In the genomic region with DNA sequence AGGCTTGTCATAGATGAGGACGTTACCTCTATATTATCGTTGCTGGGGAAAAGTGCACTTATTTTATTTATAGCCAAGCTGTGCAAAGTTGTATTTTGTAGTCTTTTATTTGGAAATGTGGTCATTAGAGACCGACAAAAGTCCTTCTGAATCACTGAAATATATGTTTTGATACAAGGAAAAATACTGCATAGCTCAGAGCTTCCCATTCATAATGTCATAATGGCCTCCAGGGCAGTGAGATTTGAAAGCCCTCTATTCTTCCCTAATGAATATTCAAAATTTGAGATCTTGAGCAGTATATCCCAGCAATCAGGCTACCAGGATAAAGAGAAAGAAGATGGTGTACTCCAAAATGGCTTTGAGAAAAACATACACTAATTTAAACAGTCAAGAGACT, we compare ENCODE assay signal across 22 cellular contexts.
DNase-seq lines count a peak whose midpoint lies in the region; ATAC-seq and TF ChIP-seq lines count a peak whose summit lies in the region.
"Had no signal": no experiment of that assay in that cellular context is flagged by ENCODE, and none has a peak within 500 bp of the region (broad histone marks: within the 10 kb centered on the region; RNA-seq: fewer than 3 reads in every experiment).

No MANE protein-coding gene starts in this region.

- peaks cover 21% of the 10 kb centered on the region for H3K27me3 Mint-ChIP-seq in activated naive CD4-positive, alpha-beta T cell treated with anti-CD3 and anti-CD28 coated beads for 36 hours (ENCODE audit: low read depth)
- peaks cover 4 to 7% (median 5%) of the 10 kb centered on the region in 3 donors for H3K27me3 Mint-ChIP-seq in immature natural killer cell (ENCODE audit: low read depth in 3 of 3)

- H3K4me3 Mint-ChIP-seq in activated naive CD4-positive, alpha-beta T cell treated with anti-CD3 and anti-CD28 coated beads for 36 hours: no peak overlapping the region
- H3K4me3 Mint-ChIP-seq in immature natural killer cell: no peak overlapping the region
- H3K4me3 Mint-ChIP-seq: B cell; CD4-positive, CD25-positive, alpha-beta regulatory T cell; CD8-positive, alpha-beta T cell had no signal

- no peak overlapping the region for H2AFZ ChIP-seq in osteoblast (ENCODE audit: low read length)
- H2AFZ ChIP-seq in PC-3 (ENCODE audit: low read length): no peak overlapping the region
- H2AFZ ChIP-seq: GM23248 had no signal

- H3K9ac ChIP-seq in PC-3 (ENCODE audit: low read length): no peak overlapping the region
- H3K9ac ChIP-seq: BLaER1, GM23248 had no signal

- BruUV-seq in PC-3 (replicated peaks; lab: Mats Ljungman, UMichigan): no TSS peak

- H3F3A ChIP-seq in PC-3 (ENCODE audit: low read length, unreplicated experiment): no peaks in the 10 kb centered on the region

- in situ Hi-C loops in SK-MEL-5 (cut with HindIII; ENCODE audit: low pct_unique_long_range_greater_than_20kb, low sequenced_read_pairs): no loop called here

- DNase-seq in COLO829 (ENCODE audit: low spot score) (peak; percentile 73), SK-MEL-5 (ENCODE audit: low read depth, low spot score) (peak; percentile 37), foreskin melanocyte (peak; percentile 71), psoas muscle (no peak), immature natural killer cell (no peak), osteoblast (ENCODE audit: insufficient read length, low spot score, missing footprints) (no peak), PC-3 (no peak)
- DNase-seq in activated naive CD4-positive, alpha-beta T cell treated with anti-CD3 and anti-CD28 coated beads for 36 hours: no peak
- DNase-seq: CD8-positive, alpha-beta T cell; DMS 273 treated with DMSO at 0.1 percent for 48 hours; DMS79; EL; GDM1; GM23248; H7; HCEC 1CT had no signal

- H3K4me3 ChIP-seq in psoas muscle: no peak overlapping the region
- no peak overlapping the region for H3K4me3 ChIP-seq in osteoblast (ENCODE audit: insufficient read depth, low read length)
- H3K4me3 ChIP-seq in PC-3 (ENCODE audit: low read length): no peak overlapping the region
- H3K4me3 ChIP-seq: BLaER1, GM12878, GM23248 had no signal

- peaks cover 6% of the 10 kb centered on the region for H3K4me1 ChIP-seq in psoas muscle
- H3K4me1 ChIP-seq in osteoblast (ENCODE audit: insufficient read depth, low read length): peaks cover 5% of the 10 kb centered on the region
- no peaks in the 10 kb centered on the region for H3K4me1 ChIP-seq in PC-3 (ENCODE audit: insufficient read depth, low read length)

- H3K27ac ChIP-seq in psoas muscle (peak overlapping the region; percentile 42), osteoblast (ENCODE audit: low read depth, low read length) (no peak overlapping the region), PC-3 (ENCODE audit: low read length) (no peak overlapping the region)
- H3K27ac ChIP-seq: 22Rv1, BLaER1, C4-2B, GM23248 had no signal

- H3K9me3 Mint-ChIP-seq in activated naive CD4-positive, alpha-beta T cell treated with anti-CD3 and anti-CD28 coated beads for 36 hours: no peaks in the 10 kb centered on the region
- no peaks in the 10 kb centered on the region for H3K9me3 Mint-ChIP-seq in immature natural killer cell
- H3K9me3 Mint-ChIP-seq: CD8-positive, alpha-beta T cell had no signal

- H3K79me2 ChIP-seq in osteoblast (ENCODE audit: insufficient read depth, low read length): no peaks in the 10 kb centered on the region
- H3K79me2 ChIP-seq in PC-3 (ENCODE audit: low read length): no peaks in the 10 kb centered on the region

- no peaks in the 10 kb centered on the region for H3K36me3 Mint-ChIP-seq in activated naive CD4-positive, alpha-beta T cell treated with anti-CD3 and anti-CD28 coated beads for 36 hours (ENCODE audit: low read depth)
- H3K36me3 Mint-ChIP-seq in immature natural killer cell: no peaks in the 10 kb centered on the region
- H3K36me3 Mint-ChIP-seq: CD4-positive, CD25-positive, alpha-beta regulatory T cell; CD8-positive, alpha-beta T cell had no signal

- H3K36me3 ChIP-seq in psoas muscle (ENCODE audit: insufficient read depth in 1 of 2, low read depth in 1 of 2) (peaks cover 7 to 34% of the 10 kb centered on the region in 2 donors), osteoblast (ENCODE audit: insufficient read depth, low read length) (no peaks in the 10 kb centered on the region), PC-3 (ENCODE audit: low read depth, low read length) (peaks cover 3% of the 10 kb centered on the region; the same call in 1 of the 2 replicates)

- no peaks in the 10 kb centered on the region for H3K9me3 ChIP-seq in psoas muscle
- no peaks in the 10 kb centered on the region for H3K9me3 ChIP-seq in osteoblast (ENCODE audit: low read depth, low read length)
- no peaks in the 10 kb centered on the region for H3K9me3 ChIP-seq in PC-3 (ENCODE audit: low read length)

- H3K27ac Mint-ChIP-seq in activated naive CD4-positive, alpha-beta T cell treated with anti-CD3 and anti-CD28 coated beads for 36 hours: no peak overlapping the region
- no peak overlapping the region for H3K27ac Mint-ChIP-seq in immature natural killer cell
- H3K27ac Mint-ChIP-seq: B cell; CD4-positive, CD25-positive, alpha-beta regulatory T cell; CD8-positive, alpha-beta T cell had no signal

- H3K4me2 ChIP-seq in osteoblast (ENCODE audit: insufficient read depth, low read length) (no peak overlapping the region), PC-3 (ENCODE audit: low read length) (no peak overlapping the region)
- H3K4me2 ChIP-seq: BLaER1 had no signal

- 81 to 89% (median 85%) methylated on average over 3 of the region's 3 CpGs for WGBS in psoas muscle, 3 donors

- ATAC-seq in psoas muscle: no peak
- no peak for ATAC-seq in PC-3
- ATAC-seq: CD8-positive, alpha-beta T cell; GM12878 had no signal

- CTCF ChIA-PET in activated naive CD4-positive, alpha-beta T cell treated with anti-CD3 and anti-CD28 coated beads for 36 hours (lab: Charles Lee): interaction anchor here (0.6 kb wide), 1 partner anchor 414 kb away, joined by 3 read pairs; no protein-coding TSS in a partner anchor
- CTCF ChIA-PET in PC-3 (lab: Charles Lee): no interaction called here

- H4K20me1 ChIP-seq in osteoblast (ENCODE audit: insufficient read depth, low read length): no peaks in the 10 kb centered on the region
- no peaks in the 10 kb centered on the region for H4K20me1 ChIP-seq in PC-3 (ENCODE audit: low read length)
- H4K20me1 ChIP-seq: BLaER1 had no signal

- no peaks in the 10 kb centered on the region for H3K9me2 ChIP-seq in PC-3 (replicated peaks; ENCODE audit: low read length)

- H3K4me1 Mint-ChIP-seq in activated naive CD4-positive, alpha-beta T cell treated with anti-CD3 and anti-CD28 coated beads for 36 hours (ENCODE audit: low read depth): no peaks in the 10 kb centered on the region
- H3K4me1 Mint-ChIP-seq in immature natural killer cell: no peaks in the 10 kb centered on the region
- H3K4me1 Mint-ChIP-seq: B cell; CD4-positive, CD25-positive, alpha-beta regulatory T cell had no signal

- POLR2A ChIA-PET in PC-3 (lab: Charles Lee; ENCODE audit: unreplicated experiment): no interaction called here

- intact Hi-C loops in psoas muscle (cut with DNase I) (no loop called here), PC-3 (cut with micrococcal nuclease) (no loop called here)
- intact Hi-C loops in activated naive CD4-positive, alpha-beta T cell treated with anti-CD3 and anti-CD28 coated beads for 36 hours (cut with micrococcal nuclease): no loop called here

- TF ChIP-seq CTCF in psoas muscle (IDR thresholded peaks at IDR 0.05): no peak
- no peak for TF ChIP-seq CTCF in osteoblast (IDR thresholded peaks at IDR 0.05; ENCODE audit: extremely low read depth, low read depth, low read length)
- no peak for TF ChIP-seq CTCF in PC-3 (conservative IDR thresholded peaks at IDR 0.05; ENCODE audit: low read depth, low read length)

- H3K27me3 ChIP-seq in psoas muscle (ENCODE audit: insufficient read depth in 3 of 3, low read length in 2 of 3) (no peaks in the 10 kb centered on the region), osteoblast (ENCODE audit: insufficient read depth, low read length) (no peaks in the 10 kb centered on the region), PC-3 (ENCODE audit: low read length) (no peaks in the 10 kb centered on the region)
- H3K27me3 ChIP-seq: BLaER1 had no signal

Comparison
In these comparisons a context has a peak if more than half of its experiments do, and no peak if none do; other contexts are left out.
1. DNase-seq: peak in COLO829 (single experiment), SK-MEL-5 (single experiment) and foreskin melanocyte (single experiment); none in psoas muscle (0 of 2), activated naive CD4-positive, alpha-beta T cell treated with anti-CD3 and anti-CD28 coated beads for 36 hours (single experiment), immature natural killer cell (0 of 3), osteoblast (single experiment) and PC-3 (single experiment).